7 cellular contexts compared by ENCODE assay signal in the genomic region with DNA sequence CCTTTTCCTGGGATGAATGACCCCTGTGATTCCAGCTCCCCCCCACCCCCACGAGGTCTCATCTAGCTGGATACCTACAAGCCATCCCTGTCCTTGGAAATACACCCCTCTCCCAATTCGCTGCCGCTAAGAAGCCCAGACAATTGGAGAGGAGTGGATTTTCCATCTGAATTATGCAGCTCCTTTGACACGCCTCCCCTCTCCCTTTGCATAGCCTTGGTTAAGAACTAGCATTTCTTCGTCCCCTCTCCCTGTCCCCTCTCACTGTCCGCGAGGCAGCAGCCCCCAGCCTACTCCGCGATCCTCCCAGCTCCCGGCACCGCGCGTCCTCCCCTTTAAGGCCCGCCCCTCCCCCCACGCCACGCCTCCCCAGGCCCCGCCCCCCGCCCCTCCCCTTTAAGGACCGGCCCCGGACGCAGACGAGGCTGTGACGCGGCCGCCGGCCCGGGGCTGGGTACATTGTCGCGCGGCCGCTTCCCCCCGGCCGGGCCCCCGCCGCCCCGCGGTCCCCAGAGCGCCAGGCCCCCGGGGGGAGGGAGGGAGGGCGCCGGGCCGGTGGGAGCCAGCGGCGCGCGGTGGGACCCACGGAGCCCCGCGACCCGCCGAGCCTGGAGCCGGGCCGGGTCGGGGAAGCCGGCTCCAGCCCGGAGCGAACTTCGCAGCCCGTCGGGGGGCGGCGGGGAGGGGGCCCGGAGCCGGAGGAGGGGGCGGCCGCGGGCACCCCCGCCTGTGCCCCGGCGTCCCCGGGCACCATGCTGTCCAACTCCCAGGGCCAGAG. TPM values are rescaled to one million over a fixed set of nuclear protein-coding genes. Genes with fewer than 3 reads are reported as not detected.
DNase-seq lines count a peak whose midpoint lies in the region; ATAC-seq and TF ChIP-seq lines count a peak whose summit lies in the region.

Gene MAPKAPK2 (plus strand): TSS at position 428 of the 778 bp plus-strand sequence. CDS start 325 bp downstream, at position 753.

- H3K9me3 Mint-ChIP-seq in activated CD8-positive, alpha-beta T cell treated with anti-CD3 and anti-CD28 coated beads, Interleukin-2, amount 10 ng/mL, durations not matched to agents 7 days and 5 days (ENCODE audit: insufficient read depth), result no peaks in the 10 kb centered on the region
- H3K9me3 Mint-ChIP-seq in memory B cell, result no peaks in the 10 kb centered on the region

- CTCF ChIA-PET in activated CD8-positive, alpha-beta T cell treated with anti-CD3 and anti-CD28 coated beads, Interleukin-2, amount 10 ng/mL, durations not matched to agents 7 days and 5 days (lab: Charles Lee), result interaction anchor here (1.0 to 4.3 kb wide), 2 partner anchors 17 to 20 kb away, joined by 7 to 31 read pairs; no protein-coding TSS in a partner anchor

- POLR2A ChIA-PET in activated CD8-positive, alpha-beta T cell treated with anti-CD3 and anti-CD28 coated beads, Interleukin-2, amount 10 ng/mL, durations not matched to agents 7 days and 5 days (lab: Charles Lee), result interaction anchor here (0.7 to 2.7 kb wide), 6 partner anchors 9 to 75 kb away, joined by 3 to 8 read pairs (median 4); no protein-coding TSS in a partner anchor

- H3K4me3 Mint-ChIP-seq in activated CD8-positive, alpha-beta T cell treated with anti-CD3 and anti-CD28 coated beads, Interleukin-2, amount 10 ng/mL, durations not matched to agents 7 days and 5 days, result peak within 1 kb of the TSS; percentile 99
- peak within 1 kb of the TSS; percentile 97 for H3K4me3 Mint-ChIP-seq in memory B cell

- ATAC-seq in HG02973 (IDR thresholded peaks at IDR 0.05; ENCODE audit: unreplicated experiment), result peak; percentile 40
- ATAC-seq in activated CD8-positive, alpha-beta T cell treated with anti-CD3 and anti-CD28 coated beads, Interleukin-2, amount 10 ng/mL, durations not matched to agents 7 days and 5 days, result peak; percentile 70
- ATAC-seq in memory B cell (ENCODE audit: low read depth), result peak; percentile 75

- H3K4me1 Mint-ChIP-seq in activated CD8-positive, alpha-beta T cell treated with anti-CD3 and anti-CD28 coated beads, Interleukin-2, amount 10 ng/mL, durations not matched to agents 7 days and 5 days (ENCODE audit: low read depth), result peaks cover 41% of the 10 kb centered on the region
- peaks cover 60% of the 10 kb centered on the region for H3K4me1 Mint-ChIP-seq in memory B cell

- H3K36me3 Mint-ChIP-seq in activated CD8-positive, alpha-beta T cell treated with anti-CD3 and anti-CD28 coated beads, Interleukin-2, amount 10 ng/mL, durations not matched to agents 7 days and 5 days (ENCODE audit: low read depth), result peaks cover 4% of the 10 kb centered on the region
- peaks cover 4% of the 10 kb centered on the region for H3K36me3 Mint-ChIP-seq in memory B cell

- TF ChIP-seq CTCF in GM13976 (IDR thresholded peaks at IDR 0.05; ENCODE audit: borderline replicate concordance, control extremely low read depth, extremely low read depth, insufficient read depth, missing control alignments), result no peak

- peak; percentile 97 for DNase-seq in GM13976 (ENCODE audit: low spot score)
- peak; percentile 68 for DNase-seq in NCI-H748 (lab: John Stamatoyannopoulos, UW; ENCODE audit: unreplicated experiment)
- DNase-seq in activated CD8-positive, alpha-beta T cell treated with anti-CD3 and anti-CD28 coated beads, Interleukin-2, amount 10 ng/mL, durations not matched to agents 7 days and 5 days, result peak; percentile 81
- peak; percentile 79 for DNase-seq in effector CD8-positive, alpha-beta T cell (lab: John Stamatoyannopoulos, UW)
- DNase-seq in memory B cell (ENCODE audit: low spot score in 2 of 2), result peak; percentile 66 to 67
- DNase-seq in stimulated activated CD4-positive, alpha-beta T cell treated with anti-CD3 and anti-CD28 coated beads, TNF-alpha, amount 100 ng/mL, for 48 hours (ENCODE audit: low read depth in 3 of 3), result peak; percentile 59 to 74 (median 66)

- H3K27me3 Mint-ChIP-seq in activated CD8-positive, alpha-beta T cell treated with anti-CD3 and anti-CD28 coated beads, Interleukin-2, amount 10 ng/mL, durations not matched to agents 7 days and 5 days (ENCODE audit: low read depth), result peaks cover 20% of the 10 kb centered on the region
- H3K27me3 Mint-ChIP-seq in memory B cell, result no peaks in the 10 kb centered on the region

- in situ Hi-C loops in GM13976 (cut with MboI; ENCODE audit: low sequenced_read_pairs, unreplicated experiment), result no loop called here

- peak within 1 kb of the TSS; percentile 95 for H3K27ac Mint-ChIP-seq in activated CD8-positive, alpha-beta T cell treated with anti-CD3 and anti-CD28 coated beads, Interleukin-2, amount 10 ng/mL, durations not matched to agents 7 days and 5 days
- H3K27ac Mint-ChIP-seq in memory B cell, result peak within 1 kb of the TSS; percentile 94

RNA-seq across cellular contexts. Expression of gene MAPKAPK2, which starts in this region (rescaled TPM):
- 10 to 100 TPM; 59.0 to 61.3 TPM for total RNA-seq in activated CD8-positive, alpha-beta T cell treated with anti-CD3 and anti-CD28 coated beads, Interleukin-2, amount 10 ng/mL, durations not matched to agents 7 days and 5 days

Comparison
In these comparisons a context has a peak if more than half of its experiments do, and no peak if none do; other contexts are left out.
1. Peak in every context shown above with its lines: DNase-seq and ATAC-seq.